ENCODE assay signal across 8 cellular contexts in the genomic region with DNA sequence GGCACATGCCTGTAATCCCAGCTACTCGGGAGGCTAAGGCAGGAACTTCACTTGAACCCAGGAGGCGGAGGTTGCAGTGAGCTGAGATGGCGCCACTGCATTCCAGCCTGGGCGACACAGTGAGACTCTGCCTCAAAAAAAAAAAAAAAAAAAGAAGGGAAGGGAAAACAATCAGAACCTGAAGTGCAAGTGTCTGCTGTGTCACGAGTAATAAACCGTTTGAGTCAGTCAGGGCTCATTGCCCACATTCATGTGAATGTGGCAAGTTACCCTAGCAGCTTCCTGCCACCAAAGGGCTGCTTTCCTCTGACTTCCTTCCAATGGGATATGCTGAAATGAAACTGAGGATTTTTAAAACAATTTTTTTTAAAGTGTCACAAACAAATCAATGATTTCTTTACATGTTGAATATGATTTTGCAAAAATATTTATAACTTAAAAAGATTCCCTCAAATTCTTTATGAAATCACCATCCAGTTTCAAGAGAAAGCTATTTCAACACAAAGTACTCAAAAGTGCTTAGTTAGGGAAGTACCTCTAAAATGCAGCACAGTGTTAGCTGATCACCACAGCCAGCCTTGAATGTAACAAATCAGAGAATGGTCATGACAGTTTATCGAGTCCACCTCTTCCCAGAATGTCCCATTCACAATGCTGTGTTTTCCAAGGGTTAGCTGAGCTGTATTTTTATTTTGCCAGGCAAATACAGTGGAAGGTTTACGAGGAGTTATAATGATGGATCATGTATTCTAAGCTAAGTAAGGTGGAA.
A peak's percentile ranks its signal among the peaks of the same experiment; 100 is the strongest.
DNase-seq lines count a peak whose midpoint lies in the region; ATAC-seq and TF ChIP-seq lines count a peak whose summit lies in the region.

No MANE protein-coding gene starts in this region.

- no peak overlapping the region for H3K4me3 ChIP-seq in foreskin fibroblast (ENCODE audit: low read depth in 1 of 2, low read length in 2 of 2)
- H3K4me3 ChIP-seq in retinal pigment epithelial cell (ENCODE audit: low read length) = no peak overlapping the region

- in situ Hi-C loops in GM13977 (cut with MboI; ENCODE audit: low pct_unique_long_range_greater_than_20kb, low sequenced_read_pairs, unreplicated experiment) = no loop called here

- TF ChIP-seq CTCF in GM13977 (IDR thresholded peaks at IDR 0.05; ENCODE audit: extremely low read depth, insufficient read depth, missing control alignments) (no peak), foreskin fibroblast (IDR thresholded peaks at IDR 0.05; ENCODE audit: low read depth, low read length) (no peak), retinal pigment epithelial cell (conservative IDR thresholded peaks at IDR 0.05; ENCODE audit: low read depth, low read length) (no peak)

- peak; percentile 76 for ATAC-seq in HG03354 (IDR thresholded peaks at IDR 0.05; ENCODE audit: poor library complexity, severe bottlenecking, unreplicated experiment)
- ATAC-seq in HG02970 (IDR thresholded peaks at IDR 0.05; ENCODE audit: low FRiP score, unreplicated experiment) = no peak
- ATAC-seq in GM18870 (IDR thresholded peaks at IDR 0.05; ENCODE audit: unreplicated experiment) = no peak

- DNase-seq in GM13977 (ENCODE audit: low spot score) (peak; percentile 26), SIG-M5 (lab: John Stamatoyannopoulos, UW) (peak; percentile 28), foreskin fibroblast (peak; percentile 82 to 86), retinal pigment epithelial cell (ENCODE audit: low read depth) (peak; percentile 73)
- no peak for DNase-seq in activated naive CD4-positive, alpha-beta T cell treated with anti-CD3 and anti-CD28 coated beads, Interleukin-2, amount 50 U/mL, for 16 hours
